In the genomic region with DNA sequence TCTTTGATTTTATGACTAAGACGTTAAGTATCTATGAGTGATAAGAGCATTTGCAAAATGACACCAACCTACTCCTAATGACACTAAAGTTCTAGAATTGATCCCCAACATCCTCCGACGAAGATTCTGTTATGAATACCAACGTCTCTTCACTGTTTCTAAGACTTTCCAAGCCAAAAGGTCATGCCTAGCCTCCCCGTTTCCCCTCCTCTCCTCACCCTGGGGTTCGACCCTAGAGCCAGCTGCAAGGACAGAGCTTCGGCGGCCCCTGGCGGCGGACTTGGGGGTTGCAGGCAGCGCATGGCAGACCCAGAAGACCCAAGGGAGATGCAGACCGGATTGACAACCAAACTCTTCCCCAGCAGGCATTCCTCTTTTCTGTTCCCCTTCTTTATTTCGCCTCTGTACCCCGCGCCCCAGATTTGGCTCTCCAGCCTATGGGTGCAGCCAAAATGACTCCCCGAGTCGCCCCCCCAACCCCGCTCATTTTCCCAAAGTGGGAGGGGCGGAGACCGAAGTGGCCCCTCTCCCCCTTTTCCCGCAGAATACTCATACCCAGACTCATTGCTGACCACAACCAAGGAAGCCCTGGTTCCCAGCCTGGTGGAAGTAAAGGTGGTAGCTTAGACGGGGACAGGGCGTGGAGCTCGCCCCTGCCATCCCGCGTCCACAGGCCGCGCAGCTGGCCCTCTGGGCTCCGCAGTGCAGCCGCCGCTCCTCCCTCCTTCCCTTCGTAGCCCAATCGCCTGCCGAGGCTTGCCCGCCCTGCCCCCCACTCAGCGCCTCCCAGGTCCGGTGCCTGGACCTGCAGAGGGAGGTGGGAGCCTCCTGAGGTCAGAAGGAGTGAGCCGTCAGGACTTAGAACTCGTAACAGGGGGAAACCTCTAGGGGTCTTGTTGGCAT, we compare ENCODE assay signal across 8 cellular contexts.
DNase-seq lines count a peak whose midpoint lies in the region; ATAC-seq and TF ChIP-seq lines count a peak whose summit lies in the region.

No MANE protein-coding gene starts in this region.

- peaks cover 40 to 53% of the 10 kb centered on the region in 2 donors for H3K4me1 Mint-ChIP-seq in effector memory CD8-positive, alpha-beta T cell (ENCODE audit: low read depth in 2 of 2)
- peaks cover 38% of the 10 kb centered on the region for H3K4me1 Mint-ChIP-seq in memory B cell

- peak overlapping the region; percentile 74 to 75 for H3K4me3 Mint-ChIP-seq in effector memory CD8-positive, alpha-beta T cell
- H3K4me3 Mint-ChIP-seq in memory B cell, result peak overlapping the region; percentile 69

- no peaks in the 10 kb centered on the region for H3K27me3 Mint-ChIP-seq in effector memory CD8-positive, alpha-beta T cell
- peaks cover 6% of the 10 kb centered on the region for H3K27me3 Mint-ChIP-seq in memory B cell

- H3K27ac Mint-ChIP-seq in effector memory CD8-positive, alpha-beta T cell, result peak overlapping the region; percentile 87 to 98
- peak overlapping the region; percentile 96 for H3K27ac Mint-ChIP-seq in memory B cell

- peak; percentile 88 for DNase-seq in GM10266 (ENCODE audit: extremely low spot score)
- peak in 74 of 76 experiments; percentile 31 to 98 (median 86) for DNase-seq in HUDEP-2 (lab: John Stamatoyannopoulos, UW; ENCODE audit: unreplicated experiment in 76 of 76)
- peak; percentile 72 to 82 for DNase-seq in NOMO-1 (lab: John Stamatoyannopoulos, UW; ENCODE audit: unreplicated experiment in 2 of 2)
- DNase-seq in activated CD8-positive, alpha-beta memory T cell treated with anti-CD3 and anti-CD28 coated beads for 4 hours (ENCODE audit: low read depth in 2 of 2), result peak; percentile 80 to 83
- peak; percentile 89 to 93 (median 90) for DNase-seq in effector memory CD8-positive, alpha-beta T cell
- peak; percentile 98 to 99 for DNase-seq in memory B cell (ENCODE audit: low spot score in 2 of 2)
- peak; percentile 77 to 84 for DNase-seq in stimulated activated CD8-positive, alpha-beta memory T cell treated with anti-CD3 and anti-CD28 coated beads, Interleukin-15, amount 100 ng/mL, for 4 hours (ENCODE audit: low read depth in 2 of 2)
- no peak for DNase-seq in HPDE6-E6E7 (ENCODE audit: extremely low spot score)

- peak; percentile 99 for TF ChIP-seq CTCF in GM10266 (IDR thresholded peaks at IDR 0.05; ENCODE audit: control insufficient read depth, insufficient read depth, low read depth, missing control alignments)

- peaks cover 34% of the 10 kb centered on the region for H3K36me3 Mint-ChIP-seq in effector memory CD8-positive, alpha-beta T cell (ENCODE audit: insufficient read depth)
- H3K36me3 Mint-ChIP-seq in memory B cell, result no peaks in the 10 kb centered on the region

- H3K9me3 Mint-ChIP-seq in effector memory CD8-positive, alpha-beta T cell, result no peaks in the 10 kb centered on the region
- no peaks in the 10 kb centered on the region for H3K9me3 Mint-ChIP-seq in memory B cell

- ATAC-seq in effector memory CD8-positive, alpha-beta T cell (replicated peaks), result peak; percentile 16
- ATAC-seq in memory B cell (ENCODE audit: low read depth), result peak; percentile 44
